19 cellular contexts compared by ENCODE assay signal in genomic region chr2:52264488-52264887, GRCh38.
DNase-seq lines count a peak whose midpoint lies in the region; ATAC-seq and TF ChIP-seq lines count a peak whose summit lies in the region.
"Had no signal": no experiment of that assay in that cellular context is flagged by ENCODE, and none has a peak within 500 bp of the region (broad histone marks: within the 10 kb centered on the region; RNA-seq: fewer than 3 reads in every experiment).

No MANE protein-coding gene starts in this region.

- H3K27ac ChIP-seq in OCI-LY7 (ENCODE audit: low read depth, low read length, poor library complexity, severe bottlenecking): peak overlapping the region; percentile 49
- no peak overlapping the region for H3K27ac ChIP-seq in neural progenitor cell
- H3K27ac ChIP-seq: breast epithelium, spleen, tibial nerve had no signal

- H3K36me3 ChIP-seq in OCI-LY7 (ENCODE audit: insufficient read depth, low read length): no peaks in the 10 kb centered on the region
- no peaks in the 10 kb centered on the region for H3K36me3 ChIP-seq in neural progenitor cell
- H3K36me3 ChIP-seq: breast epithelium, spleen, tibial nerve had no signal

- no peaks in the 10 kb centered on the region for H4K20me1 ChIP-seq in OCI-LY7 (ENCODE audit: insufficient read depth, low read length)
- H4K20me1 ChIP-seq in neural progenitor cell (ENCODE audit: low read depth): no peaks in the 10 kb centered on the region

- no peaks in the 10 kb centered on the region for H3K36me3 Mint-ChIP-seq in neural progenitor cell
- H3K36me3 Mint-ChIP-seq: activated naive CD8-positive, alpha-beta T cell treated with anti-CD3 and anti-CD28 coated beads for 36 hours; naive thymus-derived CD4-positive, alpha-beta T cell; stimulated activated naive B cell treated with anti-CD40 and anti-IgM and Interleukin-4, amounts not matched to agents 10 μg/mL and 1 μg/mL and 100 μg/mL, for 72 hours had no signal

- peak overlapping the region; percentile 52; the same call in 1 of the 2 replicates for H2AFZ ChIP-seq in OCI-LY7 (ENCODE audit: low read length)
- no peak overlapping the region for H2AFZ ChIP-seq in neural progenitor cell (replicated peaks)

- H3K4me1 ChIP-seq in OCI-LY7 (ENCODE audit: insufficient read depth, low read length, poor library complexity, severe bottlenecking): peaks cover 18% of the 10 kb centered on the region
- no peaks in the 10 kb centered on the region for H3K4me1 ChIP-seq in neural progenitor cell
- H3K4me1 ChIP-seq: breast epithelium, spleen had no signal

- no TSS peak for BruUV-seq in OCI-LY7 (replicated peaks; lab: Mats Ljungman, UMichigan)

- H3K4me1 Mint-ChIP-seq in neural progenitor cell: peaks cover 7% of the 10 kb centered on the region
- H3K4me1 Mint-ChIP-seq: activated naive CD8-positive, alpha-beta T cell treated with anti-CD3 and anti-CD28 coated beads for 36 hours; naive thymus-derived CD4-positive, alpha-beta T cell; stimulated activated naive B cell treated with anti-CD40 and anti-IgM and Interleukin-4, amounts not matched to agents 10 μg/mL and 1 μg/mL and 100 μg/mL, for 72 hours had no signal

- peak; percentile 48 for DNase-seq in NAMALWA (ENCODE audit: low spot score)
- peak; percentile 71 for DNase-seq in NCI-H2107 treated with DMSO at 0.1 percent for 48 hours (lab: John Stamatoyannopoulos, UW; ENCODE audit: unreplicated experiment)
- peak; percentile 66 for DNase-seq in OCI-LY7 (ENCODE audit: low spot score)
- peak; percentile 11 for DNase-seq in neural progenitor cell (ENCODE audit: low spot score)
- DNase-seq in cerebellum (ENCODE audit: low spot score): no peak
- no peak for DNase-seq in DMS79 treated with DMSO at 0.1 percent for 48 hours (lab: John Stamatoyannopoulos, UW)
- DNase-seq: activated CD4-positive, alpha-beta T cell treated with anti-CD3 and anti-CD28 coated beads, Interleukin-2, amount 50 U/mL, for 4 hours; activated naive CD8-positive, alpha-beta T cell treated with anti-CD3 and anti-CD28 coated beads for 36 hours; DMS79; MV-4-11; naive thymus-derived CD4-positive, alpha-beta T cell; spleen; stimulated activated naive B cell treated with anti-CD40 and anti-IgM and Interleukin-4, amounts not matched to agents 10 μg/mL and 1 μg/mL and 100 μg/mL, for 72 hours had no signal

- no peak for ATAC-seq in GM18858 (IDR thresholded peaks at IDR 0.05; ENCODE audit: unreplicated experiment)
- ATAC-seq: esophagus mucosa; naive thymus-derived CD4-positive, alpha-beta T cell; SK-N-SH treated with all-trans-retinoic acid at 6 μM for 48 hours; stimulated activated naive B cell treated with anti-CD40 and anti-IgM and Interleukin-4, amounts not matched to agents 10 μg/mL and 1 μg/mL and 100 μg/mL, for 72 hours had no signal

- no peaks in the 10 kb centered on the region for H3F3A ChIP-seq in neural progenitor cell (ENCODE audit: low read depth)

- H3K9me3 ChIP-seq in OCI-LY7 (ENCODE audit: low read length) (no peaks in the 10 kb centered on the region), neural progenitor cell (ENCODE audit: low read depth) (no peaks in the 10 kb centered on the region)
- H3K9me3 ChIP-seq: breast epithelium, tibial nerve had no signal

- POLR2A ChIA-PET in OCI-LY7 (lab: Charles Lee): interaction anchor here (1.1 to 1.9 kb wide), 2 partner anchors 9 to 12 kb away, joined by 3 to 4 read pairs; no protein-coding TSS in a partner anchor

- CTCF ChIA-PET in OCI-LY7 (lab: Charles Lee; ENCODE audit: unreplicated experiment): no interaction called here

- H3K27me3 Mint-ChIP-seq in neural progenitor cell (ENCODE audit: insufficient read depth, low read depth): no peaks in the 10 kb centered on the region
- H3K27me3 Mint-ChIP-seq: activated naive CD8-positive, alpha-beta T cell treated with anti-CD3 and anti-CD28 coated beads for 36 hours; naive thymus-derived CD4-positive, alpha-beta T cell; progenitor cell of endocrine pancreas; stimulated activated naive B cell treated with anti-CD40 and anti-IgM and Interleukin-4, amounts not matched to agents 10 μg/mL and 1 μg/mL and 100 μg/mL, for 72 hours had no signal

- H3K9me2 ChIP-seq in OCI-LY7 (ENCODE audit: insufficient read depth, low read length): no peaks in the 10 kb centered on the region

- intact Hi-C loops in OCI-LY7 (cut with micrococcal nuclease; ENCODE audit: unreplicated experiment): no loop called here

- no peaks in the 10 kb centered on the region for H3K27me3 ChIP-seq in neural progenitor cell
- H3K27me3 ChIP-seq: breast epithelium, spleen, tibial nerve had no signal

- no peak overlapping the region for H3K9ac ChIP-seq in neural progenitor cell

- H3K27ac Mint-ChIP-seq in neural progenitor cell: no peak overlapping the region
- H3K27ac Mint-ChIP-seq: activated naive CD8-positive, alpha-beta T cell treated with anti-CD3 and anti-CD28 coated beads for 36 hours; naive thymus-derived CD4-positive, alpha-beta T cell; progenitor cell of endocrine pancreas; stimulated activated naive B cell treated with anti-CD40 and anti-IgM and Interleukin-4, amounts not matched to agents 10 μg/mL and 1 μg/mL and 100 μg/mL, for 72 hours had no signal

- H3K4me3 Mint-ChIP-seq in neural progenitor cell: no peak overlapping the region
- H3K4me3 Mint-ChIP-seq: activated naive CD8-positive, alpha-beta T cell treated with anti-CD3 and anti-CD28 coated beads for 36 hours; naive thymus-derived CD4-positive, alpha-beta T cell; stimulated activated naive B cell treated with anti-CD40 and anti-IgM and Interleukin-4, amounts not matched to agents 10 μg/mL and 1 μg/mL and 100 μg/mL, for 72 hours had no signal

- H3K4me3 ChIP-seq in OCI-LY7 (ENCODE audit: low read depth, low read length, poor library complexity, severe bottlenecking): no peak overlapping the region
- H3K4me3 ChIP-seq in neural progenitor cell: no peak overlapping the region
- H3K4me3 ChIP-seq: breast epithelium, spleen, tibial nerve had no signal

- TF ChIP-seq CTCF in OCI-LY7 (conservative IDR thresholded peaks at IDR 0.05; ENCODE audit: low read length) (no peak), neural progenitor cell (IDR thresholded peaks at IDR 0.05) (no peak)

- peak overlapping the region; percentile 7; the same call in 1 of the 2 replicates for H3K4me2 ChIP-seq in OCI-LY7 (ENCODE audit: low read length)
- H3K4me2 ChIP-seq in neural progenitor cell: no peak overlapping the region

- peaks cover under 1% of the 10 kb centered on the region for H3K9me3 Mint-ChIP-seq in neural progenitor cell

- H3K79me2 ChIP-seq in OCI-LY7 (ENCODE audit: insufficient read depth, low read depth, low read length) (no peaks in the 10 kb centered on the region), neural progenitor cell (ENCODE audit: low read depth) (no peaks in the 10 kb centered on the region)

Comparison
In these comparisons a context has a peak if more than half of its experiments do, and no peak if none do; other contexts are left out.
1. DNase-seq: peak in NAMALWA (single experiment), NCI-H2107 treated with DMSO at 0.1 percent for 48 hours (single experiment), OCI-LY7 (single experiment) and neural progenitor cell (single experiment); none in cerebellum (single experiment) and DMS79 treated with DMSO at 0.1 percent for 48 hours (single experiment).